Comparison of ENCODE assay signal across 7 cellular contexts in the genomic region with DNA sequence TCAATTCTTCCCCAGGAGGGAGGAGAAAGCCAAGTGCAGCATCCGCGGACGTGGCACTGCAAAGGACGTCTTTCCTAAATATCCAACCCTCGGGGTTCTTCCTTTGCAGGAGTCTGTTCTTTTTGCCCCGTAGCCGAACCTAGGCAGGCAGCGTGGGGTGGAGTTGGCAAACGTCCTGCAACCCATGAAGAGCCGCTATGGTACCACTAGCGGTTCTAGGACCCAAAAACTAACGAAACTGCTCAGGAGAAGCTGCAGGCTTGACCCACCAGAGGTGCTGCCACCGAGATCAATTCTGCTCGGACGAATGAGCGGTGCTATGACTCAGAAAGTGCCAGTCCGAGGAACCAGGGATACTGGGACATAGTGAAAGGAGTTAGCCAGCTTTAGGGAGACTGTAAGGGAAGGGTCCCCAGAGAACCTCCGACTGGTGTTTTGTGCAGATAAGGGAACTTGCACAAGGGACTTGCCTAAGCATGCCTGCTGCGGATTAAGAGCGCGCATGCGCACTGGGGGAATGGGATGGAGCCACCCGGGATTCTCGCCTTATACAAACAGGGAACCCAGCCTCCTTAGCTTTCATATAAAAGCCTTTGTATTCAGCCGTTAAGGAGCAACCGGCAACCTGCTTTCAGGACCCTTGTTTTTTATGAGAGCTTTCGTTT. TPM values are rescaled to one million over a fixed set of nuclear protein-coding genes. Genes with fewer than 3 reads are reported as not detected.
DNase-seq lines count a peak whose midpoint lies in the region; ATAC-seq and TF ChIP-seq lines count a peak whose summit lies in the region.

No MANE protein-coding gene starts in this region.

- H3K4me1 ChIP-seq in colonic mucosa (no peaks in the 10 kb centered on the region), left lung (peaks cover 0 to 25% of the 10 kb centered on the region in 2 donors)

- intact Hi-C loops in colonic mucosa (cut with DNase I) (loop anchor here (5.0 kb wide), 1 partner anchor 35 kb away; the partner anchor contains the start of gene ANXA2R), left lung (cut with DNase I) (no loop called here)

- peak; percentile 8 for ATAC-seq in GM18867 (IDR thresholded peaks at IDR 0.05; ENCODE audit: unreplicated experiment)
- peak; percentile 23 for ATAC-seq in HG03354 (IDR thresholded peaks at IDR 0.05; ENCODE audit: poor library complexity, severe bottlenecking, unreplicated experiment)
- peak; percentile 70 for ATAC-seq in left lung

- H3K4me3 ChIP-seq in colonic mucosa (peak overlapping the region; percentile 55), left lung (peak overlapping the region; percentile 22 to 48)

- H3K36me3 ChIP-seq in colonic mucosa (no peaks in the 10 kb centered on the region), left lung (no peaks in the 10 kb centered on the region)

- H3K27me3 ChIP-seq in colonic mucosa, result no peaks in the 10 kb centered on the region
- H3K27me3 ChIP-seq in left lung, result peaks cover under 1 to 80% of the 10 kb centered on the region in 2 donors

- H3K9me3 ChIP-seq in colonic mucosa (no peaks in the 10 kb centered on the region), left lung (no peaks in the 10 kb centered on the region)

- peak; percentile 55 for DNase-seq in NCI-H510A (lab: John Stamatoyannopoulos, UW)
- peak; percentile 61 to 66 for DNase-seq in activated CD4-positive, alpha-beta T cell treated with anti-CD3 and anti-CD28 coated beads for 24 hours (ENCODE audit: low read depth in 2 of 2)
- peak; percentile 90 for DNase-seq in colonic mucosa
- peak; percentile 86 to 92 for DNase-seq in left lung
- peak; percentile 79 to 81 for DNase-seq in stimulated activated CD4-positive, alpha-beta T cell treated with anti-CD3 and anti-CD28 coated beads, Interleukin-2, amount 100 ng/mL, for 24 hours

- H3K27ac ChIP-seq in colonic mucosa, result peak overlapping the region; percentile 98
- peak overlapping the region; percentile 95 to 96 for H3K27ac ChIP-seq in left lung

- TF ChIP-seq CTCF in colonic mucosa (IDR thresholded peaks at IDR 0.05), result no peak
- no peak for TF ChIP-seq CTCF in left lung (IDR thresholded peaks at IDR 0.05)

- H3K9ac ChIP-seq in colonic mucosa (ENCODE audit: low read depth in 2 of 2, low read length in 2 of 2), result peak overlapping the region; percentile 68 to 74

RNA-seq across cellular contexts. Expression of gene ANXA2R, which starts 32.7 kb away (rescaled TPM):
- total RNA-seq in colonic mucosa, result 1 to 10 TPM; 1.1 to 1.3 TPM
- 1 to 10 TPM; 2.3 to 2.9 TPM for total RNA-seq in left lung

Comparison
In these comparisons a context has a peak if more than half of its experiments do, and no peak if none do; other contexts are left out.
1. Peak in every context shown above with its lines: DNase-seq, ATAC-seq, H3K4me3 ChIP-seq and H3K27ac ChIP-seq.
2. ATAC-seq: peak in every context shown above with its lines; median percentile 70 in left lung; 23 in HG03354; 8 in GM18867.